Comparison of ENCODE assay signal across 9 cellular contexts in genomic region chr17:49994085-49995054, GRCh38. TPM values are rescaled to one million over a fixed set of nuclear protein-coding genes. Genes with fewer than 3 reads are reported as not detected.
DNase-seq lines count a peak whose midpoint lies in the region; ATAC-seq and TF ChIP-seq lines count a peak whose summit lies in the region.
"Had no signal": no experiment of that assay in that cellular context is flagged by ENCODE, and none has a peak within 500 bp of the region (broad histone marks: within the 10 kb centered on the region; RNA-seq: fewer than 3 reads in every experiment).

No MANE protein-coding gene starts in this region.

- H3K36me3 ChIP-seq in HUES64 (ENCODE audit: insufficient read depth, low read length): no peaks in the 10 kb centered on the region
- H3K36me3 ChIP-seq in mammary epithelial cell (ENCODE audit: insufficient read depth, low read length): no peaks in the 10 kb centered on the region
- H3K36me3 ChIP-seq: right lobe of liver had no signal

- H3K27ac ChIP-seq in HUES64 (ENCODE audit: low read depth, low read length) (no peak overlapping the region), mammary epithelial cell (ENCODE audit: insufficient read depth, low read depth, low read length) (no peak overlapping the region)
- H3K27ac ChIP-seq: right lobe of liver had no signal

- CTCF ChIA-PET in mammary epithelial cell (lab: Charles Lee; ENCODE audit: low non-redundant PET) (interaction anchor here (0.5 to 0.6 kb wide), 3 partner anchors 33 to 425 kb away, joined by 3 to 8 read pairs (median 3); no protein-coding TSS in a partner anchor), GM10248 (lab: Yijun Ruan, JAX) (interaction anchor here (0.9 to 7.8 kb wide), 6 partner anchors 16 to 133 kb away, joined by 3 to 171 read pairs (median 6); no protein-coding TSS in a partner anchor)

- peaks cover 70 to 95% (median 92%) of the 10 kb centered on the region in 3 donors for H3K27me3 Mint-ChIP-seq in naive B cell

- H3K4me1 ChIP-seq in HUES64 (ENCODE audit: insufficient read depth, low read length): peaks cover 15% of the 10 kb centered on the region
- peaks cover 26% of the 10 kb centered on the region for H3K4me1 ChIP-seq in mammary epithelial cell (ENCODE audit: insufficient read depth, low read length)

- 4% methylated on average over 50 of the region's 50 CpGs for whole genome bisulfite sequencing in HUES64
- WGBS in mammary epithelial cell (ENCODE audit: low coverage, missing lambda C conversion rate): 29% methylated on average over 32 of the region's 50 CpGs

- TF ChIP-seq CTCF in AG10803 (conservative IDR thresholded peaks at IDR 0.05; ENCODE audit: low read length) (no peak), mammary epithelial cell (conservative IDR thresholded peaks at IDR 0.05 in 1 of 2, IDR thresholded peaks at IDR 0.05 in 1 of 2; ENCODE audit: extremely low read depth in 1 of 2, insufficient read depth in 1 of 2, low read depth in 1 of 2, low read length in 2 of 2) (no peak), GM10248 (IDR thresholded peaks at IDR 0.05; ENCODE audit: control extremely low read depth, extremely low read depth, low read depth, missing control alignments) (no peak)

- POLR2A ChIA-PET in GM10248 (lab: Yijun Ruan, JAX): interaction anchor here (0.6 kb wide), 1 partner anchor 261 kb away, joined by 3 read pairs; no protein-coding TSS in a partner anchor

- no TSS peak for BruUV-seq in mammary epithelial cell (replicated peaks; lab: Mats Ljungman, UMichigan)

- in situ Hi-C loops in mammary epithelial cell (cut with MboI; ENCODE audit: low sequenced_read_pairs in 2 of 2): loop anchor here in 1 of 2 donors (5.0 to 10.0 kb wide), 3 partner anchors 42 to 290 kb away; partner anchors contain the start of gene SLC35B1

- ATAC-seq in naive B cell (ENCODE audit: low read depth in 2 of 2): no peak
- ATAC-seq in HG03196 (IDR thresholded peaks at IDR 0.05; ENCODE audit: unreplicated experiment): no peak
- no peak for ATAC-seq in HG02884 (IDR thresholded peaks at IDR 0.05; ENCODE audit: unreplicated experiment)

- no peaks in the 10 kb centered on the region for H3K79me2 ChIP-seq in mammary epithelial cell (ENCODE audit: insufficient read depth, low read length)

- H3K4me1 Mint-ChIP-seq in naive B cell: peaks cover 35 to 39% (median 36%) of the 10 kb centered on the region in 3 donors

- DNase-seq in AG10803 (ENCODE audit: low read depth) (no peak), mammary epithelial cell (no peak), naive B cell (no peak), GM10248 (ENCODE audit: extremely low spot score) (no peak), DMS153 (lab: John Stamatoyannopoulos, UW) (no peak)

- peaks cover 0 to 3% (median 0%) of the 10 kb centered on the region in 7 donors for H3K9me3 Mint-ChIP-seq in naive B cell

- H3K4me2 ChIP-seq in mammary epithelial cell (ENCODE audit: insufficient read depth, low read depth, low read length): peak overlapping the region; percentile 84

- dilution Hi-C loops in mammary epithelial cell (cut with HindIII; ENCODE audit: low sequenced_read_pairs): loop anchor here (5.0 to 10.0 kb wide), 3 partner anchors 37 to 82 kb away; no protein-coding TSS in a partner anchor

- H3K9ac ChIP-seq in HUES64 (ENCODE audit: low read depth, low read length): no peak overlapping the region
- H3K9ac ChIP-seq in mammary epithelial cell (ENCODE audit: insufficient read depth, low read length): no peak overlapping the region

- peak overlapping the region; percentile 30 for H3K4me3 ChIP-seq in AG10803 (ENCODE audit: low read length)
- peak overlapping the region; percentile 47 for H3K4me3 ChIP-seq in HUES64 (ENCODE audit: low read length)
- H3K4me3 ChIP-seq in mammary epithelial cell (replicated peaks in 1 of 3; ENCODE audit: insufficient read depth in 1 of 3, low read depth in 2 of 3, low read length in 3 of 3): peak overlapping the region in 2 of 3 experiments; percentile 43 to 45

- no peaks in the 10 kb centered on the region for H3K9me3 ChIP-seq in HUES64 (ENCODE audit: insufficient read depth, low read depth, low read length)
- no peaks in the 10 kb centered on the region for H3K9me3 ChIP-seq in mammary epithelial cell (replicated peaks; ENCODE audit: insufficient read depth, low read length)
- H3K9me3 ChIP-seq: right lobe of liver had no signal

- H3K27me3 ChIP-seq in HUES64 (ENCODE audit: insufficient read depth, low read length): peaks cover 90% of the 10 kb centered on the region
- H3K27me3 ChIP-seq in mammary epithelial cell (ENCODE audit: insufficient read depth, low read length): no peaks in the 10 kb centered on the region

- H4K20me1 ChIP-seq in mammary epithelial cell (ENCODE audit: insufficient read depth, low read length): no peaks in the 10 kb centered on the region

- intact Hi-C loops in mammary epithelial cell (cut with micrococcal nuclease): no loop called here

- peak overlapping the region; percentile 82 to 95 (median 90) for H3K4me3 Mint-ChIP-seq in naive B cell

- peak overlapping the region; percentile 84 for H2AFZ ChIP-seq in mammary epithelial cell (ENCODE audit: low read depth, low read length)

- H3K27ac Mint-ChIP-seq in naive B cell: peak overlapping the region in 3 of 6 donors; percentile 34 to 82 (median 72)

- peaks cover 0 to 20% of the 10 kb centered on the region in 2 donors for H3K36me3 Mint-ChIP-seq in naive B cell

RNA-seq across cellular contexts. Expression of gene DLX3, which starts 0.7 kb away (rescaled TPM):
- 0.40 TPM for polyA plus RNA-seq in HUES64 (2013, experiment 1 of 2)
- 0.32 TPM for polyA plus RNA-seq in HUES64 (2013, experiment 2 of 2)
- total RNA-seq in mammary epithelial cell: under 1 TPM; 0.33 to 0.42 TPM
- 0.18 TPM for polyA plus RNA-seq in mammary epithelial cell
- not detected for polyA minus RNA-seq in mammary epithelial cell
- not detected for polyA plus RNA-seq in naive B cell (ENCODE audit: low read depth in 6 of 6)
- total RNA-seq: right lobe of liver had no signal

RNA-seq across cellular contexts. Expression of gene DLX4, which starts 25.4 kb away (rescaled TPM):
- polyA plus RNA-seq in HUES64 (2013, experiment 1 of 2): 0.50 TPM
- polyA plus RNA-seq in HUES64 (2013, experiment 2 of 2): 0.51 TPM
- under 1 TPM in 1 of 2 donors, not detected in 1; 0.49 TPM for total RNA-seq in mammary epithelial cell
- polyA plus RNA-seq in mammary epithelial cell (0.14 TPM), naive B cell (ENCODE audit: low read depth in 6 of 6) (under 1 TPM in 3 of 6 donors, not detected in 3; 0.18 to 0.22 (median 0.21) TPM)
- not detected for polyA minus RNA-seq in mammary epithelial cell
- total RNA-seq: right lobe of liver had no signal
